In the genomic region with DNA sequence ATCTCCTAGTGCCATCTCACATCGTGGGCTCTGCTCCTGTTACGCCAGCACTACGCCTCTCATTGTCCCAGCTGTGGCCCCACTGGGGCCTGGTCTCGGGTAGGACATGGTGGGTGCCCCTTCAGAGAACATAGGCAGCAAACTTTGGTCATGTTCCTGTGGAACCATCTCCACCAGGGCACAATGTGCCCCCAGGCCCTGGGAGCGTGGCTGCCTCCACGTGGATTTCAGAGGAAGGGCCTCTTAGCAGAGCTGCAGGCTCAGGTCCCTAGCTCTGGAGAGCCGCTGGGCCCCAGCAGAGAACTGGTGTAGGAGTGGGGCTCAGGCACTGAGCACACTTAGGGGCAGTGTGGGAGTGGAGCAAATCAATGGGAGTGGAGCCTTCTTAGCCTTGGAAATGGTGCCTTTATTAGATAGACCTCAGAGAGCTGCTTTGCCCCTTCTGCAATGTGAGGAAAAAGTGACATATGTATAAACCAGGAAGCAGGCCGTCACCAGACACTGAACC, we compare ENCODE assay signal across 28 cellular contexts.
"Had no signal": no experiment of that assay in that cellular context is flagged by ENCODE, and none has a peak within 500 bp of the region (broad histone marks: within the 10 kb centered on the region; RNA-seq: fewer than 3 reads in every experiment).

No MANE protein-coding gene starts in this region.

- H3K27ac ChIP-seq: lower lobe of right lung, neutrophil, parathyroid adenoma, psoas muscle, right lobe of liver, skin epidermis, suprapubic skin, thoracic aorta, tibial artery, upper lobe of right lung had no signal

- H3K4me1 Mint-ChIP-seq: naive thymus-derived CD8-positive, alpha-beta T cell; nephron; neural crest cell had no signal

- H3K4me3 Mint-ChIP-seq: naive thymus-derived CD8-positive, alpha-beta T cell; nephron; neural crest cell; stimulated activated naive CD8-positive, alpha-beta T cell treated with anti-CD3 and anti-CD28 coated beads, Interleukin-15, Interleukin-2, amounts not matched to agents 100 ng/mL and 50 ng/mL, for 24 hours had no signal

- H3K27me3 ChIP-seq: neutrophil, right lobe of liver, suprapubic skin, tibial artery, upper lobe of right lung had no signal

- H3K36me3 Mint-ChIP-seq: naive thymus-derived CD8-positive, alpha-beta T cell had no signal

- H3K9ac ChIP-seq: parathyroid adenoma had no signal

- H3K9me3 Mint-ChIP-seq: nephron; neural crest cell; stimulated activated naive CD8-positive, alpha-beta T cell treated with anti-CD3 and anti-CD28 coated beads, Interleukin-15, Interleukin-2, amounts not matched to agents 100 ng/mL and 50 ng/mL, for 24 hours had no signal

- ATAC-seq: left cardiac atrium; left lobe of liver; left ventricle myocardium superior; naive thymus-derived CD8-positive, alpha-beta T cell; psoas muscle; right lobe of liver; upper lobe of right lung had no signal

- H3K27me3 Mint-ChIP-seq: naive thymus-derived CD8-positive, alpha-beta T cell; stimulated activated naive CD8-positive, alpha-beta T cell treated with anti-CD3 and anti-CD28 coated beads, Interleukin-15, Interleukin-2, amounts not matched to agents 100 ng/mL and 50 ng/mL, for 24 hours had no signal

- H3K27ac Mint-ChIP-seq: naive thymus-derived CD8-positive, alpha-beta T cell; nephron; stimulated activated naive CD8-positive, alpha-beta T cell treated with anti-CD3 and anti-CD28 coated beads, Interleukin-15, Interleukin-2, amounts not matched to agents 100 ng/mL and 50 ng/mL, for 24 hours had no signal

- H3K4me3 ChIP-seq: lower lobe of right lung, psoas muscle, right lobe of liver, skin epidermis, suprapubic skin, thoracic aorta, tibial artery, upper lobe of right lung had no signal

- H3K36me3 ChIP-seq: lower lobe of right lung, neutrophil, right lobe of liver, suprapubic skin, thoracic aorta, tibial artery, upper lobe of right lung had no signal

- H2AFZ ChIP-seq: parathyroid adenoma had no signal

- H3K4me1 ChIP-seq: lower lobe of right lung, parathyroid adenoma, psoas muscle, right lobe of liver, suprapubic skin, tibial artery, upper lobe of right lung had no signal

- DNase-seq: hippocampal formation; kidney glomerular epithelial cell; left cardiac atrium; left ventricle myocardium superior; lower lobe of right lung; mammary epithelial cell; mesenchymal stem cell; occipital lobe; psoas muscle; right lobe of liver; stimulated activated CD4-positive, alpha-beta T cell treated with anti-CD3 and anti-CD28 coated beads, Interleukin-12 subunit alpha, Interleukin-12 subunit beta, amount 100 ng/mL, for 4 hours; stimulated activated CD4-positive, alpha-beta T cell treated with anti-CD3 and anti-CD28 coated beads, Interleukin-15, amount 100 ng/mL, for 24 hours; stimulated activated CD4-positive, alpha-beta T cell treated with anti-CD3 and anti-CD28 coated beads, Interleukin-2, amount 100 ng/mL, for 24 hours; stimulated activated CD4-positive, alpha-beta T cell treated with anti-CD3 and anti-CD28 coated beads, Interleukin-4, amount 100 ng/mL, for 1 hour; stimulated activated naive CD4-positive, alpha-beta T cell; tibial artery; trophoblast cell; upper lobe of right lung had no signal

- H3K79me2 ChIP-seq: parathyroid adenoma had no signal

- H3K9me3 ChIP-seq: lower lobe of right lung, neutrophil, psoas muscle, right lobe of liver, suprapubic skin, thoracic aorta, upper lobe of right lung had no signal
